Comparison of ENCODE assay signal across 1 cellular context in genomic region chr5:112921833-112922817, GRCh38.
TF ChIP-seq lines count a peak whose summit lies in the region.

TSS of gene REEP5 (minus strand) at chr5:112922227. CDS start at chr5:112922190, 37 bp downstream.

TF ChIP-seq in HepG2, 621 proteins besides CTCF, POLR2A, EP300 and RAD21 (continued from another document and continues in another):
- TF ChIP-seq, protein P1, sequence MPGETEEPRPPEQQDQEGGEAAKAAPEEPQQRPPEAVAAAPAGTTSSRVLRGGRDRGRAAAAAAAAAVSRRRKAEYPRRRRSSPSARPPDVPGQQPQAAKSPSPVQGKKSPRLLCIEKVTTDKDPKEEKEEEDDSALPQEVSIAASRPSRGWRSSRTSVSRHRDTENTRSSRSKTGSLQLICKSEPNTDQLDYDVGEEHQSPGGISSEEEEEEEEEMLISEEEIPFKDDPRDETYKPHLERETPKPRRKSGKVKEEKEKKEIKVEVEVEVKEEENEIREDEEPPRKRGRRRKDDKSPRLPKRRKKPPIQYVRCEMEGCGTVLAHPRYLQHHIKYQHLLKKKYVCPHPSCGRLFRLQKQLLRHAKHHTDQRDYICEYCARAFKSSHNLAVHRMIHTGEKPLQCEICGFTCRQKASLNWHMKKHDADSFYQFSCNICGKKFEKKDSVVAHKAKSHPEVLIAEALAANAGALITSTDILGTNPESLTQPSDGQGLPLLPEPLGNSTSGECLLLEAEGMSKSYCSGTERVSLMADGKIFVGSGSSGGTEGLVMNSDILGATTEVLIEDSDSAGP (CRISPR knock-in tag; IDR thresholded peaks at IDR 0.05; ENCODE audit: borderline replicate concordance), result peak; percentile 32
- TF ChIP-seq ZNF687 (CRISPR knock-in tag; IDR thresholded peaks at IDR 0.05), result peak; percentile 67; the same call in 1 of the 2 replicates
- no peak for TF ChIP-seq KMT2B (CRISPR knock-in tag; IDR thresholded peaks at IDR 0.05)
- no peak for TF ChIP-seq SOX6 (IDR thresholded peaks at IDR 0.05)
- peak; percentile 26; the same call in 1 of the 2 replicates for TF ChIP-seq SOX6 (CRISPR knock-in tag; IDR thresholded peaks at IDR 0.05)
- 0 out of 2 replicates have a peak, but pooled peaks have one; percentile 75 for TF ChIP-seq ZNF790 (CRISPR knock-in tag; IDR thresholded peaks at IDR 0.05; ENCODE audit: borderline replicate concordance)
- TF ChIP-seq TSC22D2 (CRISPR knock-in tag; IDR thresholded peaks at IDR 0.05; ENCODE audit: borderline replicate concordance), result no peak
- peak; percentile 41; the same call in 1 of the 2 replicates for TF ChIP-seq IKZF5 (CRISPR knock-in tag; IDR thresholded peaks at IDR 0.05)
- no peak for TF ChIP-seq ZBTB37 (CRISPR knock-in tag; IDR thresholded peaks at IDR 0.05)
- peak; percentile 23 for TF ChIP-seq MED8 (CRISPR knock-in tag; IDR thresholded peaks at IDR 0.05; ENCODE audit: insufficient replicate concordance)
- TF ChIP-seq KLF6 (CRISPR knock-in tag; IDR thresholded peaks at IDR 0.05), result peak; percentile 59; the same call in 1 of the 2 replicates
- TF ChIP-seq, protein P2, sequence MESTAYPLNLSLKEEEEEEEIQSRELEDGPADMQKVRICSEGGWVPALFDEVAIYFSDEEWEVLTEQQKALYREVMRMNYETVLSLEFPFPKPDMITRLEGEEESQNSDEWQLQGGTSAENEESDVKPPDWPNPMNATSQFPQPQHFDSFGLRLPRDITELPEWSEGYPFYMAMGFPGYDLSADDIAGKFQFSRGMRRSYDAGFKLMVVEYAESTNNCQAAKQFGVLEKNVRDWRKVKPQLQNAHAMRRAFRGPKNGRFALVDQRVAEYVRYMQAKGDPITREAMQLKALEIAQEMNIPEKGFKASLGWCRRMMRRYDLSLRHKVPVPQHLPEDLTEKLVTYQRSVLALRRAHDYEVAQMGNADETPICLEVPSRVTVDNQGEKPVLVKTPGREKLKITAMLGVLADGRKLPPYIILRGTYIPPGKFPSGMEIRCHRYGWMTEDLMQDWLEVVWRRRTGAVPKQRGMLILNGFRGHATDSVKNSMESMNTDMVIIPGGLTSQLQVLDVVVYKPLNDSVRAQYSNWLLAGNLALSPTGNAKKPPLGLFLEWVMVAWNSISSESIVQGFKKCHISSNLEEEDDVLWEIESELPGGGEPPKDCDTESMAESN (CRISPR knock-in tag; conservative IDR thresholded peaks at IDR 0.05), result peak; percentile 72; the same call in 1 of the 2 replicates
- TF ChIP-seq XRCC5 (optimal IDR thresholded peaks at IDR 0.05; ENCODE audit: low read length), result peak; percentile 87
- TF ChIP-seq ZNF567 (CRISPR knock-in tag; IDR thresholded peaks at IDR 0.05; ENCODE audit: borderline replicate concordance), result no peak
- peak; percentile 90; the same call in 1 of the 2 replicates for TF ChIP-seq ZNF724P (CRISPR knock-in tag; IDR thresholded peaks at IDR 0.05; ENCODE audit: borderline replicate concordance)
- TF ChIP-seq ZNF556 (CRISPR knock-in tag; IDR thresholded peaks at IDR 0.05; ENCODE audit: borderline replicate concordance), result no peak
- TF ChIP-seq GATAD2A (CRISPR knock-in tag; IDR thresholded peaks at IDR 0.05), result peak; percentile 40; the same call in 1 of the 2 replicates
- no peak for TF ChIP-seq ELK4 (CRISPR knock-in tag; IDR thresholded peaks at IDR 0.05; ENCODE audit: borderline replicate concordance)
- peak; percentile 94 for TF ChIP-seq TAF1 (CRISPR knock-in tag; IDR thresholded peaks at IDR 0.05)
- peak; percentile 61; the same call in 1 of the 2 replicates for TF ChIP-seq TFDP1 (CRISPR knock-in tag; IDR thresholded peaks at IDR 0.05; ENCODE audit: borderline replicate concordance)
- TF ChIP-seq HNRNPLL (IDR thresholded peaks at IDR 0.05; ENCODE audit: low read depth, low read length, poor library complexity, severe bottlenecking), result no peak
- no peak for TF ChIP-seq ZBTB3 (CRISPR knock-in tag; IDR thresholded peaks at IDR 0.05; ENCODE audit: borderline replicate concordance, low read depth)
- peak; percentile 25; the same call in 1 of the 2 replicates for TF ChIP-seq BCL6 (CRISPR knock-in tag; IDR thresholded peaks at IDR 0.05)
- TF ChIP-seq DMAP1 (CRISPR knock-in tag; IDR thresholded peaks at IDR 0.05), result peak; percentile 65; the same call in 1 of the 2 replicates
- TF ChIP-seq CBFB (CRISPR knock-in tag; IDR thresholded peaks at IDR 0.05), result 0 out of 2 replicates have a peak, but pooled peaks have one; percentile 8
- TF ChIP-seq AGO2 (optimal IDR thresholded peaks at IDR 0.05; ENCODE audit: low read depth, low read length), result peak; percentile 40
- TF ChIP-seq ZNF792 (CRISPR knock-in tag; IDR thresholded peaks at IDR 0.05), result no peak; the same call in 1 of the 2 replicates
- peak; percentile 42; the same call in 1 of the 2 replicates for TF ChIP-seq YEATS4 (CRISPR knock-in tag; IDR thresholded peaks at IDR 0.05; ENCODE audit: borderline replicate concordance)
- no peak for TF ChIP-seq YEATS2 (CRISPR knock-in tag; IDR thresholded peaks at IDR 0.05; ENCODE audit: borderline replicate concordance)
- peak; percentile 30; the same call in 1 of the 2 replicates for TF ChIP-seq AKAP8 (CRISPR knock-in tag; IDR thresholded peaks at IDR 0.05)
- 0 out of 2 replicates have a peak, but pooled peaks have one; percentile 56 for TF ChIP-seq ZNF713 (CRISPR knock-in tag; IDR thresholded peaks at IDR 0.05)
- TF ChIP-seq NR0B2 (CRISPR knock-in tag; IDR thresholded peaks at IDR 0.05), result peak; percentile 79
- TF ChIP-seq ESRRA (CRISPR knock-in tag; IDR thresholded peaks at IDR 0.05; ENCODE audit: low read depth), result 0 out of 2 replicates have a peak, but pooled peaks have one; percentile 35
- TF ChIP-seq ZHX1 (CRISPR knock-in tag; IDR thresholded peaks at IDR 0.05; ENCODE audit: low read depth), result 0 out of 2 replicates have a peak, but pooled peaks have one; percentile 40
- no peak for TF ChIP-seq PRPF4 (IDR thresholded peaks at IDR 0.05; ENCODE audit: low read depth, low read length, poor library complexity, severe bottlenecking)
- peak; percentile 80; the same call in 1 of the 2 replicates for TF ChIP-seq ZNF788 (CRISPR knock-in tag; IDR thresholded peaks at IDR 0.05; ENCODE audit: borderline replicate concordance)
- no peak for TF ChIP-seq SETDB1 (CRISPR knock-in tag; IDR thresholded peaks at IDR 0.05; ENCODE audit: borderline replicate concordance)
- no peak for TF ChIP-seq TBX3 (IDR thresholded peaks at IDR 0.05; ENCODE audit: borderline replicate concordance)
- 0 out of 2 replicates have a peak, but pooled peaks have one; percentile 26 for TF ChIP-seq MEIS1 (CRISPR knock-in tag; IDR thresholded peaks at IDR 0.05; ENCODE audit: borderline replicate concordance)
- no peak for TF ChIP-seq ZBTB25 (CRISPR knock-in tag; IDR thresholded peaks at IDR 0.05)
- TF ChIP-seq ZBTB7B (CRISPR knock-in tag; IDR thresholded peaks at IDR 0.05), result 0 out of 2 replicates have a peak, but pooled peaks have one; percentile 11
